In the genomic region with DNA sequence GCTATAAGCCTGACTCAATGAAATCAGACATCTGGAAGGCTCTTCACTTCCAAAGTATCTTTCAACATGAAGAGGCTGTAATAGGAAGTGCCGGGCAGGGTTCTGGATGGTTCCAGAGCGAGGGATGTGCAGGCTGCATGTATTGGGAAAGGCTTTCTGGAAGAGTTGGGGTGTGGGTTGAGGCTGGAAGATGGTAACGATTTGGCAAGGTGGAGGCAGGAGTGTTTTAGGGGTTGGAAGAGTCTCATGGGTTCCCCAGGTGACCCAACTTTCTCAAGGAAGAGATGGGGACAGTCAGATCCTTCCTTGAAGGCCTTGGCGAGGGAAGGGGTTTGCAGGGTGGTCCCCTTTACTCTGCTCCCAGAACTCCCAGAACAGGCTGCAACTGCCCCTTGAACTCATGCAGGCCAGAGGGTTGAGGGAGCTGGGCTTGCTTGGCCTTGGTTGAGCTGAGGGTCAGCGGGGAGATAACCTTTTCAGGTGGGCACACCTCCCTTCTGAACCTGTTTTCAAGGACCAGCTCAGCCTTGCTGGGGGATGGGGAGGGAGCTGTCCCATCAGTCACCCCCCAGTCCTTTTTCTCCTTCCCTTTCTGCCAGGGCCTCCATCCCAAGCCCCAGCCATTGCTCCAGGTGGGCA, we compare ENCODE assay signal across 5 cellular contexts. TPM values are rescaled to one million over a fixed set of nuclear protein-coding genes. Genes with fewer than 3 reads are reported as not detected.
"Had no signal": no experiment of that assay in that cellular context is flagged by ENCODE, and none has a peak within 500 bp of the region (broad histone marks: within the 10 kb centered on the region; RNA-seq: fewer than 3 reads in every experiment).

No MANE protein-coding gene starts in this region.

- H3K27ac ChIP-seq: HL-60 had no signal

- FAIRE-seq: HTR-8/SVneo had no signal

- H3K4me3 ChIP-seq: K562 had no signal

RNA-seq across cellular contexts. Expression of a gene that starts 9.4 kb away (rescaled TPM):
- total RNA-seq: HT1080, K562 had no signal
- polyA plus RNA-seq: IgD-negative memory B cell, K562 had no signal
